Comparison of ENCODE assay signal across 1 cellular context in the genomic region with DNA sequence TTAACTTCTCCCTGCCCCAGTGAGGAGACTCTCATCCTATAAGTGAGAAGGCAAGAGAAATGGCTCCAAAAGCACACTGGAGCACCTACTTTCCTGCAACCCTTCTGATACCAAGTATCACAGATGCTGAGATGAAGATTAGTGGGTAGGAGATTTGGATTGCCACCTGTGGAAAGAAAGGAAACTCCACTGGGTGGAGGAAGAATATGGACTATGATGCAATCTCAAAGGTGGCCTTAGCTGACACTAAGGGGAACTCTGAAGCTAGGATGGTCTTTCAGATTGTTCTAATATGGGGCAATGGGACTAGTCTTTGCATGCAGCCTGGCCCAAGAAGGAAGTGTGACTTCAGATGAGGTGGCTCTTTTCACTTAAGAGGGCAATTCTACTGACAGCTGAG.
TF ChIP-seq lines count a peak whose summit lies in the region.

No MANE protein-coding gene starts in this region.

TF ChIP-seq in K562, 482 proteins besides CTCF, POLR2A, EP300 and RAD21 (continues in another document):
- TF ChIP-seq YBX1 (IDR thresholded peaks at IDR 0.05) = no peak
- TF ChIP-seq, protein P1, sequence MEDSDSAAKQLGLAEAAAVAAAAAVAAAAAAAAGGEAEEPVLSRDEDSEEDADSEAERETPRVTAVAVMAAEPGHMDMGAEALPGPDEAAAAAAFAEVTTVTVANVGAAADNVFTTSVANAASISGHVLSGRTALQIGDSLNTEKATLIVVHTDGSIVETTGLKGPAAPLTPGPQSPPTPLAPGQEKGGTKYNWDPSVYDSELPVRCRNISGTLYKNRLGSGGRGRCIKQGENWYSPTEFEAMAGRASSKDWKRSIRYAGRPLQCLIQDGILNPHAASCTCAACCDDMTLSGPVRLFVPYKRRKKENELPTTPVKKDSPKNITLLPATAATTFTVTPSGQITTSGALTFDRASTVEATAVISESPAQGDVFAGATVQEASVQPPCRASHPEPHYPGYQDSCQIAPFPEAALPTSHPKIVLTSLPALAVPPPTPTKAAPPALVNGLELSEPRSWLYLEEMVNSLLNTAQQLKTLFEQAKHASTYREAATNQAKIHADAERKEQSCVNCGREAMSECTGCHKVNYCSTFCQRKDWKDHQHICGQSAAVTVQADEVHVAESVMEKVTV (CRISPR knock-in tag; IDR thresholded peaks at IDR 0.05) = no peak
- no peak for TF ChIP-seq EGR1 (conservative IDR thresholded peaks at IDR 0.05)
- TF ChIP-seq, protein P2, sequence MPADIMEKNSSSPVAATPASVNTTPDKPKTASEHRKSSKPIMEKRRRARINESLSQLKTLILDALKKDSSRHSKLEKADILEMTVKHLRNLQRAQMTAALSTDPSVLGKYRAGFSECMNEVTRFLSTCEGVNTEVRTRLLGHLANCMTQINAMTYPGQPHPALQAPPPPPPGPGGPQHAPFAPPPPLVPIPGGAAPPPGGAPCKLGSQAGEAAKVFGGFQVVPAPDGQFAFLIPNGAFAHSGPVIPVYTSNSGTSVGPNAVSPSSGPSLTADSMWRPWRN (IDR thresholded peaks at IDR 0.05; ENCODE audit: low read depth) = no peak
- TF ChIP-seq, protein P3, sequence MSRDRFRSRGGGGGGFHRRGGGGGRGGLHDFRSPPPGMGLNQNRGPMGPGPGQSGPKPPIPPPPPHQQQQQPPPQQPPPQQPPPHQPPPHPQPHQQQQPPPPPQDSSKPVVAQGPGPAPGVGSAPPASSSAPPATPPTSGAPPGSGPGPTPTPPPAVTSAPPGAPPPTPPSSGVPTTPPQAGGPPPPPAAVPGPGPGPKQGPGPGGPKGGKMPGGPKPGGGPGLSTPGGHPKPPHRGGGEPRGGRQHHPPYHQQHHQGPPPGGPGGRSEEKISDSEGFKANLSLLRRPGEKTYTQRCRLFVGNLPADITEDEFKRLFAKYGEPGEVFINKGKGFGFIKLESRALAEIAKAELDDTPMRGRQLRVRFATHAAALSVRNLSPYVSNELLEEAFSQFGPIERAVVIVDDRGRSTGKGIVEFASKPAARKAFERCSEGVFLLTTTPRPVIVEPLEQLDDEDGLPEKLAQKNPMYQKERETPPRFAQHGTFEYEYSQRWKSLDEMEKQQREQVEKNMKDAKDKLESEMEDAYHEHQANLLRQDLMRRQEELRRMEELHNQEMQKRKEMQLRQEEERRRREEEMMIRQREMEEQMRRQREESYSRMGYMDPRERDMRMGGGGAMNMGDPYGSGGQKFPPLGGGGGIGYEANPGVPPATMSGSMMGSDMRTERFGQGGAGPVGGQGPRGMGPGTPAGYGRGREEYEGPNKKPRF (IDR thresholded peaks at IDR 0.05; ENCODE audit: low read depth, low read length) = no peak
- no peak for TF ChIP-seq MCM7 (IDR thresholded peaks at IDR 0.05)
- TF ChIP-seq, protein P4, sequence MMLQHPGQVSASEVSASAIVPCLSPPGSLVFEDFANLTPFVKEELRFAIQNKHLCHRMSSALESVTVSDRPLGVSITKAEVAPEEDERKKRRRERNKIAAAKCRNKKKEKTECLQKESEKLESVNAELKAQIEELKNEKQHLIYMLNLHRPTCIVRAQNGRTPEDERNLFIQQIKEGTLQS (IDR thresholded peaks at IDR 0.05) = peak; percentile 88
- TF ChIP-seq, protein P4 (CRISPR knock-in tag; conservative IDR thresholded peaks at IDR 0.05) = no peak
- TF ChIP-seq, protein P5, sequence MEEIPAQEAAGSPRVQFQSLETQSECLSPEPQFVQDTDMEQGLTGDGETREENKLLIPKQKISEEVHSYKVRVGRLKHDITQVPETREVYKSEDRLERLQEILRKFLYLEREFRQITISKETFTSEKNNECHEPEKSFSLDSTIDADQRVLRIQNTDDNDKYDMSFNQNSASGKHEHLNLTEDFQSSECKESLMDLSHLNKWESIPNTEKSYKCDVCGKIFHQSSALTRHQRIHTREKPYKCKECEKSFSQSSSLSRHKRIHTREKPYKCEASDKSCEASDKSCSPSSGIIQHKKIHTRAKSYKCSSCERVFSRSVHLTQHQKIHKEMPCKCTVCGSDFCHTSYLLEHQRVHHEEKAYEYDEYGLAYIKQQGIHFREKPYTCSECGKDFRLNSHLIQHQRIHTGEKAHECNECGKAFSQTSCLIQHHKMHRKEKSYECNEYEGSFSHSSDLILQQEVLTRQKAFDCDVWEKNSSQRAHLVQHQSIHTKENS (CRISPR knock-in tag; IDR thresholded peaks at IDR 0.05) = no peak
- TF ChIP-seq, protein P6, sequence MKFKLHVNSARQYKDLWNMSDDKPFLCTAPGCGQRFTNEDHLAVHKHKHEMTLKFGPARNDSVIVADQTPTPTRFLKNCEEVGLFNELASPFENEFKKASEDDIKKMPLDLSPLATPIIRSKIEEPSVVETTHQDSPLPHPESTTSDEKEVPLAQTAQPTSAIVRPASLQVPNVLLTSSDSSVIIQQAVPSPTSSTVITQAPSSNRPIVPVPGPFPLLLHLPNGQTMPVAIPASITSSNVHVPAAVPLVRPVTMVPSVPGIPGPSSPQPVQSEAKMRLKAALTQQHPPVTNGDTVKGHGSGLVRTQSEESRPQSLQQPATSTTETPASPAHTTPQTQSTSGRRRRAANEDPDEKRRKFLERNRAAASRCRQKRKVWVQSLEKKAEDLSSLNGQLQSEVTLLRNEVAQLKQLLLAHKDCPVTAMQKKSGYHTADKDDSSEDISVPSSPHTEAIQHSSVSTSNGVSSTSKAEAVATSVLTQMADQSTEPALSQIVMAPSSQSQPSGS (CRISPR knock-in tag; IDR thresholded peaks at IDR 0.05) = no peak
- no peak for TF ChIP-seq ARNT (IDR thresholded peaks at IDR 0.05)
- no peak for TF ChIP-seq FOXJ3 (CRISPR knock-in tag; IDR thresholded peaks at IDR 0.05)
- TF ChIP-seq HNRNPK (IDR thresholded peaks at IDR 0.05; ENCODE audit: low read depth, low read length, poor library complexity, severe bottlenecking) = no peak
- no peak for TF ChIP-seq EHMT2 (IDR thresholded peaks at IDR 0.05)
- TF ChIP-seq CEBPB (tag; IDR thresholded peaks at IDR 0.05) = peak; percentile 93
- no peak for TF ChIP-seq SAFB (IDR thresholded peaks at IDR 0.05; ENCODE audit: borderline replicate concordance, low read depth, low read length)
- TF ChIP-seq, protein P7, sequence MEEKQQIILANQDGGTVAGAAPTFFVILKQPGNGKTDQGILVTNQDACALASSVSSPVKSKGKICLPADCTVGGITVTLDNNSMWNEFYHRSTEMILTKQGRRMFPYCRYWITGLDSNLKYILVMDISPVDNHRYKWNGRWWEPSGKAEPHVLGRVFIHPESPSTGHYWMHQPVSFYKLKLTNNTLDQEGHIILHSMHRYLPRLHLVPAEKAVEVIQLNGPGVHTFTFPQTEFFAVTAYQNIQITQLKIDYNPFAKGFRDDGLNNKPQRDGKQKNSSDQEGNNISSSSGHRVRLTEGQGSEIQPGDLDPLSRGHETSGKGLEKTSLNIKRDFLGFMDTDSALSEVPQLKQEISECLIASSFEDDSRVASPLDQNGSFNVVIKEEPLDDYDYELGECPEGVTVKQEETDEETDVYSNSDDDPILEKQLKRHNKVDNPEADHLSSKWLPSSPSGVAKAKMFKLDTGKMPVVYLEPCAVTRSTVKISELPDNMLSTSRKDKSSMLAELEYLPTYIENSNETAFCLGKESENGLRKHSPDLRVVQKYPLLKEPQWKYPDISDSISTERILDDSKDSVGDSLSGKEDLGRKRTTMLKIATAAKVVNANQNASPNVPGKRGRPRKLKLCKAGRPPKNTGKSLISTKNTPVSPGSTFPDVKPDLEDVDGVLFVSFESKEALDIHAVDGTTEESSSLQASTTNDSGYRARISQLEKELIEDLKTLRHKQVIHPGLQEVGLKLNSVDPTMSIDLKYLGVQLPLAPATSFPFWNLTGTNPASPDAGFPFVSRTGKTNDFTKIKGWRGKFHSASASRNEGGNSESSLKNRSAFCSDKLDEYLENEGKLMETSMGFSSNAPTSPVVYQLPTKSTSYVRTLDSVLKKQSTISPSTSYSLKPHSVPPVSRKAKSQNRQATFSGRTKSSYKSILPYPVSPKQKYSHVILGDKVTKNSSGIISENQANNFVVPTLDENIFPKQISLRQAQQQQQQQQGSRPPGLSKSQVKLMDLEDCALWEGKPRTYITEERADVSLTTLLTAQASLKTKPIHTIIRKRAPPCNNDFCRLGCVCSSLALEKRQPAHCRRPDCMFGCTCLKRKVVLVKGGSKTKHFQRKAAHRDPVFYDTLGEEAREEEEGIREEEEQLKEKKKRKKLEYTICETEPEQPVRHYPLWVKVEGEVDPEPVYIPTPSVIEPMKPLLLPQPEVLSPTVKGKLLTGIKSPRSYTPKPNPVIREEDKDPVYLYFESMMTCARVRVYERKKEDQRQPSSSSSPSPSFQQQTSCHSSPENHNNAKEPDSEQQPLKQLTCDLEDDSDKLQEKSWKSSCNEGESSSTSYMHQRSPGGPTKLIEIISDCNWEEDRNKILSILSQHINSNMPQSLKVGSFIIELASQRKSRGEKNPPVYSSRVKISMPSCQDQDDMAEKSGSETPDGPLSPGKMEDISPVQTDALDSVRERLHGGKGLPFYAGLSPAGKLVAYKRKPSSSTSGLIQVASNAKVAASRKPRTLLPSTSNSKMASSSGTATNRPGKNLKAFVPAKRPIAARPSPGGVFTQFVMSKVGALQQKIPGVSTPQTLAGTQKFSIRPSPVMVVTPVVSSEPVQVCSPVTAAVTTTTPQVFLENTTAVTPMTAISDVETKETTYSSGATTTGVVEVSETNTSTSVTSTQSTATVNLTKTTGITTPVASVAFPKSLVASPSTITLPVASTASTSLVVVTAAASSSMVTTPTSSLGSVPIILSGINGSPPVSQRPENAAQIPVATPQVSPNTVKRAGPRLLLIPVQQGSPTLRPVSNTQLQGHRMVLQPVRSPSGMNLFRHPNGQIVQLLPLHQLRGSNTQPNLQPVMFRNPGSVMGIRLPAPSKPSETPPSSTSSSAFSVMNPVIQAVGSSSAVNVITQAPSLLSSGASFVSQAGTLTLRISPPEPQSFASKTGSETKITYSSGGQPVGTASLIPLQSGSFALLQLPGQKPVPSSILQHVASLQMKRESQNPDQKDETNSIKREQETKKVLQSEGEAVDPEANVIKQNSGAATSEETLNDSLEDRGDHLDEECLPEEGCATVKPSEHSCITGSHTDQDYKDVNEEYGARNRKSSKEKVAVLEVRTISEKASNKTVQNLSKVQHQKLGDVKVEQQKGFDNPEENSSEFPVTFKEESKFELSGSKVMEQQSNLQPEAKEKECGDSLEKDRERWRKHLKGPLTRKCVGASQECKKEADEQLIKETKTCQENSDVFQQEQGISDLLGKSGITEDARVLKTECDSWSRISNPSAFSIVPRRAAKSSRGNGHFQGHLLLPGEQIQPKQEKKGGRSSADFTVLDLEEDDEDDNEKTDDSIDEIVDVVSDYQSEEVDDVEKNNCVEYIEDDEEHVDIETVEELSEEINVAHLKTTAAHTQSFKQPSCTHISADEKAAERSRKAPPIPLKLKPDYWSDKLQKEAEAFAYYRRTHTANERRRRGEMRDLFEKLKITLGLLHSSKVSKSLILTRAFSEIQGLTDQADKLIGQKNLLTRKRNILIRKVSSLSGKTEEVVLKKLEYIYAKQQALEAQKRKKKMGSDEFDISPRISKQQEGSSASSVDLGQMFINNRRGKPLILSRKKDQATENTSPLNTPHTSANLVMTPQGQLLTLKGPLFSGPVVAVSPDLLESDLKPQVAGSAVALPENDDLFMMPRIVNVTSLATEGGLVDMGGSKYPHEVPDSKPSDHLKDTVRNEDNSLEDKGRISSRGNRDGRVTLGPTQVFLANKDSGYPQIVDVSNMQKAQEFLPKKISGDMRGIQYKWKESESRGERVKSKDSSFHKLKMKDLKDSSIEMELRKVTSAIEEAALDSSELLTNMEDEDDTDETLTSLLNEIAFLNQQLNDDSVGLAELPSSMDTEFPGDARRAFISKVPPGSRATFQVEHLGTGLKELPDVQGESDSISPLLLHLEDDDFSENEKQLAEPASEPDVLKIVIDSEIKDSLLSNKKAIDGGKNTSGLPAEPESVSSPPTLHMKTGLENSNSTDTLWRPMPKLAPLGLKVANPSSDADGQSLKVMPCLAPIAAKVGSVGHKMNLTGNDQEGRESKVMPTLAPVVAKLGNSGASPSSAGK (IDR thresholded peaks at IDR 0.05) = no peak
- no peak for TF ChIP-seq ATF7 (IDR thresholded peaks at IDR 0.05)
- peak; percentile 25 to 34; a peak in 2 of 4 replicates for TF ChIP-seq TRIM24 (IDR thresholded peaks at IDR 0.05)
- TF ChIP-seq ZNF12 (CRISPR knock-in tag; IDR thresholded peaks at IDR 0.05) = no peak
- no peak for TF ChIP-seq RB1 (IDR thresholded peaks at IDR 0.05; ENCODE audit: low read depth)
- TF ChIP-seq CHD1 (IDR thresholded peaks at IDR 0.05; ENCODE audit: low read length) = no peak
- no peak for TF ChIP-seq JUND (IDR thresholded peaks at IDR 0.05; ENCODE audit: borderline replicate concordance, low read depth, low read length)
- TF ChIP-seq JUND (tag; IDR thresholded peaks at IDR 0.05; ENCODE audit: borderline replicate concordance, low read depth, low read length) = 0 out of 3 replicates have a peak, but pooled peaks have one; percentile 31
- TF ChIP-seq ZNF589 (CRISPR knock-in tag; IDR thresholded peaks at IDR 0.05; ENCODE audit: low read depth) = no peak
- no peak for TF ChIP-seq ZFPM2 (CRISPR knock-in tag; IDR thresholded peaks at IDR 0.05)
- no peak for TF ChIP-seq SIX5 (IDR thresholded peaks at IDR 0.05; ENCODE audit: borderline replicate concordance in 1 of 2, insufficient read depth in 1 of 2, low read depth in 1 of 2, low read length in 2 of 2)
- TF ChIP-seq SPI1 (IDR thresholded peaks at IDR 0.05; ENCODE audit: borderline replicate concordance, low read depth, low read length) = no peak
- no peak for TF ChIP-seq WHSC1 (IDR thresholded peaks at IDR 0.05; ENCODE audit: low read length)
- no peak for TF ChIP-seq PHF20 (IDR thresholded peaks at IDR 0.05; ENCODE audit: partially characterized antibody)
- TF ChIP-seq CHD4 (IDR thresholded peaks at IDR 0.05; ENCODE audit: insufficient read depth, insufficient replicate concordance, low read depth, low read length, poor library complexity, severe bottlenecking) = no peak
- TF ChIP-seq ETV5 (CRISPR knock-in tag; IDR thresholded peaks at IDR 0.05; ENCODE audit: low read depth) = no peak
- TF ChIP-seq CBFA2T3 (IDR thresholded peaks at IDR 0.05) = peak; percentile 39; the same call in 1 of the 2 replicates
- no peak for TF ChIP-seq ZNF699 (CRISPR knock-in tag; IDR thresholded peaks at IDR 0.05; ENCODE audit: insufficient replicate concordance)
- no peak for TF ChIP-seq CREBBP (IDR thresholded peaks at IDR 0.05; ENCODE audit: low read depth, low read length)
- TF ChIP-seq ZNF561 (CRISPR knock-in tag; conservative IDR thresholded peaks at IDR 0.05) = no peak
- TF ChIP-seq PTTG1 (tag; IDR thresholded peaks at IDR 0.05; ENCODE audit: low read depth) = no peak
- TF ChIP-seq SMAD4 (CRISPR knock-in tag; conservative IDR thresholded peaks at IDR 0.05) = 0 out of 2 replicates have a peak, but pooled peaks have one; percentile 30
- TF ChIP-seq, protein P8, sequence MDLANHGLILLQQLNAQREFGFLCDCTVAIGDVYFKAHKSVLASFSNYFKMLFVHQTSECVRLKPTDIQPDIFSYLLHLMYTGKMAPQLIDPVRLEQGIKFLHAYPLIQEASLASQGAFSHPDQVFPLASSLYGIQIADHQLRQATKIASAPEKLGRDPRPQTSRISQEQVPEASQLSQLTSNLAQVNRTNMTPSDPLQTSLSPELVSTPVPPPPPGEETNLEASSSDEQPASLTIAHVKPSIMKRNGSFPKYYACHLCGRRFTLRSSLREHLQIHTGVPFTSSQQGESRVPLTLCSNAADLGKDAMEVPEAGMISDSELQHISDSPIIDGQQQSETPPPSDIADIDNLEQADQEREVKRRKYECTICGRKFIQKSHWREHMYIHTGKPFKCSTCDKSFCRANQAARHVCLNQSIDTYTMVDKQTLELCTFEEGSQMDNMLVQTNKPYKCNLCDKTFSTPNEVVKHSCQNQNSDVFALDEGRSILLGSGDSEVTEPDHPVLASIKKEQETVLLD (IDR thresholded peaks at IDR 0.05) = no peak
- TF ChIP-seq NCOA4 (IDR thresholded peaks at IDR 0.05; ENCODE audit: partially characterized antibody) = no peak
